ENCODE assay signal across 10 cellular contexts in genomic region chr11:312092-312816, GRCh38. TPM values are rescaled to one million over a fixed set of nuclear protein-coding genes. Genes with fewer than 3 reads are reported as not detected.
A peak's percentile ranks its signal among the peaks of the same experiment; 100 is the strongest.
DNase-seq lines count a peak whose midpoint lies in the region; ATAC-seq and TF ChIP-seq lines count a peak whose summit lies in the region.
"Had no signal": no experiment of that assay in that cellular context is flagged by ENCODE, and none has a peak within 500 bp of the region (broad histone marks: within the 10 kb centered on the region; RNA-seq: fewer than 3 reads in every experiment).

No MANE protein-coding gene starts in this region.

- no peak overlapping the region for H3K27ac ChIP-seq in DOHH2 (ENCODE audit: low read depth, low read length)
- peak overlapping the region; percentile 8 for H3K27ac ChIP-seq in fibroblast of lung (ENCODE audit: insufficient read depth, low read length)
- peak overlapping the region; percentile 71 for H3K27ac ChIP-seq in psoas muscle

- peak overlapping the region; percentile 96 for H3K4me3 Mint-ChIP-seq in T-helper 2 cell treated with Interferon-gamma antibody and Interleukin-4, amounts not matched to agents 5 μg/mL and 100 μg/mL, for 36 hours

- peaks cover 8% of the 10 kb centered on the region for H3K27me3 ChIP-seq in DOHH2 (ENCODE audit: control insufficient read depth, low read length)
- H3K27me3 ChIP-seq in fibroblast of lung (ENCODE audit: control insufficient read depth, insufficient read depth, low read length), result no peaks in the 10 kb centered on the region
- peaks cover 0 to 28% (median 5%) of the 10 kb centered on the region in 3 donors for H3K27me3 ChIP-seq in psoas muscle (ENCODE audit: insufficient read depth in 3 of 3, low read length in 2 of 3)

- H3K36me3 ChIP-seq in DOHH2 (ENCODE audit: control insufficient read depth, low read length) (no peaks in the 10 kb centered on the region), fibroblast of lung (ENCODE audit: control insufficient read depth, insufficient read depth, low read length) (no peaks in the 10 kb centered on the region), psoas muscle (ENCODE audit: insufficient read depth in 1 of 2, low read depth in 1 of 2) (no peaks in the 10 kb centered on the region)

- peaks cover 35% of the 10 kb centered on the region for H3K4me1 Mint-ChIP-seq in T-helper 2 cell treated with Interferon-gamma antibody and Interleukin-4, amounts not matched to agents 5 μg/mL and 100 μg/mL, for 36 hours (ENCODE audit: low read depth)

- H3K79me2 ChIP-seq in DOHH2 (ENCODE audit: control insufficient read depth, low read length) (peaks cover 5% of the 10 kb centered on the region), fibroblast of lung (ENCODE audit: control insufficient read depth, insufficient read depth, low read length) (peaks cover 19% of the 10 kb centered on the region)

- H3K9ac ChIP-seq in fibroblast of lung (ENCODE audit: insufficient read depth, low read length), result no peak overlapping the region

- H3F3A ChIP-seq in DOHH2 (ENCODE audit: control insufficient read depth, insufficient read depth), result peaks cover 10% of the 10 kb centered on the region

- H3K4me3 ChIP-seq in DOHH2 (ENCODE audit: low read length) (no peak overlapping the region), fibroblast of lung (replicated peaks in 1 of 4; ENCODE audit: control extremely low read depth in 1 of 4, insufficient read depth in 1 of 4, low read depth in 3 of 4, low read length in 4 of 4) (peak overlapping the region in 2 of 4 experiments; percentile 33 to 38), psoas muscle (peak overlapping the region; percentile 67)

- H3K4me2 ChIP-seq in DOHH2 (ENCODE audit: low read length), result peak overlapping the region; percentile 74
- peak overlapping the region; percentile 13 for H3K4me2 ChIP-seq in fibroblast of lung (ENCODE audit: extremely low read depth, insufficient read depth, low read length)

- no peak overlapping the region for H2AFZ ChIP-seq in fibroblast of lung (ENCODE audit: low read length)

- intact Hi-C loops in psoas muscle (cut with DNase I), result no loop called here

- H3K4me1 ChIP-seq in DOHH2 (ENCODE audit: control insufficient read depth, low read length) (peaks cover 41% of the 10 kb centered on the region), fibroblast of lung (ENCODE audit: control insufficient read depth, extremely low read depth, insufficient read depth, low read length) (peaks cover 10% of the 10 kb centered on the region), psoas muscle (peaks cover 9% of the 10 kb centered on the region)

- peak overlapping the region; percentile 90 for H3K27ac Mint-ChIP-seq in T-helper 2 cell treated with Interferon-gamma antibody and Interleukin-4, amounts not matched to agents 5 μg/mL and 100 μg/mL, for 36 hours

- ATAC-seq in psoas muscle (no peak), GM21515 (IDR thresholded peaks at IDR 0.05; ENCODE audit: unreplicated experiment) (no peak)

- H3K9me3 ChIP-seq in DOHH2 (ENCODE audit: control insufficient read depth, insufficient read depth, low read length) (no peaks in the 10 kb centered on the region), fibroblast of lung (ENCODE audit: control insufficient read depth, insufficient read depth, low read depth, low read length) (no peaks in the 10 kb centered on the region), psoas muscle (no peaks in the 10 kb centered on the region)

- no peaks in the 10 kb centered on the region for H3K9me3 Mint-ChIP-seq in T-helper 2 cell treated with Interferon-gamma antibody and Interleukin-4, amounts not matched to agents 5 μg/mL and 100 μg/mL, for 36 hours

- H3K27me3 Mint-ChIP-seq in T-helper 2 cell treated with Interferon-gamma antibody and Interleukin-4, amounts not matched to agents 5 μg/mL and 100 μg/mL, for 36 hours (ENCODE audit: low read depth), result no peaks in the 10 kb centered on the region

- 61 to 63% (median 63%) methylated on average over 14 of the region's 14 CpGs for WGBS in psoas muscle, 3 donors

- H4K20me1 ChIP-seq in DOHH2 (ENCODE audit: control insufficient read depth, insufficient read depth, low read depth, low read length), result no peaks in the 10 kb centered on the region
- no peaks in the 10 kb centered on the region for H4K20me1 ChIP-seq in fibroblast of lung (ENCODE audit: control insufficient read depth, extremely low read depth, insufficient read depth, low read length)

- no peaks in the 10 kb centered on the region for H3K9me2 ChIP-seq in DOHH2 (replicated peaks; ENCODE audit: control insufficient read depth, low read length)

- TF ChIP-seq CTCF in DOHH2 (IDR thresholded peaks at IDR 0.05; ENCODE audit: low read depth, low read length, poor library complexity, severe bottlenecking), result no peak
- TF ChIP-seq CTCF in fibroblast of lung (conservative IDR thresholded peaks at IDR 0.05 in 1 of 2, IDR thresholded peaks at IDR 0.05 in 1 of 2; ENCODE audit: low read depth in 1 of 2, low read length in 2 of 2), result no peak
- no peak for TF ChIP-seq CTCF in psoas muscle (IDR thresholded peaks at IDR 0.05)

- peaks cover 51% of the 10 kb centered on the region for H3K36me3 Mint-ChIP-seq in T-helper 2 cell treated with Interferon-gamma antibody and Interleukin-4, amounts not matched to agents 5 μg/mL and 100 μg/mL, for 36 hours (ENCODE audit: low read depth)

- DNase-seq in T-helper 2 cell treated with Interferon-gamma antibody and Interleukin-4, amounts not matched to agents 5 μg/mL and 100 μg/mL, for 36 hours (ENCODE audit: low spot score), result peak; percentile 53
- DNase-seq in fibroblast of lung (ENCODE audit: low read depth in 2 of 2) (no peak), psoas muscle (peak; percentile 14 to 44), HT-29 (ENCODE audit: low spot score) (no peak), medulla oblongata (ENCODE audit: extremely low spot score) (no peak), NCI-H446 treated with DMSO at 0.1 percent for 48 hours (lab: John Stamatoyannopoulos, UW) (no peak)

RNA-seq across cellular contexts. Expression of gene IFITM1, which starts 1.6 kb away (rescaled TPM):
- total RNA-seq in fibroblast of lung, result 21.1 and 41.6 TPM in 2 replicates
- 54.9 and 93.0 TPM in 2 replicates for polyA plus RNA-seq in fibroblast of lung
- polyA plus RNA-seq in fibroblast of lung (2012), result 57.9 and 94.3 TPM in 2 replicates
- polyA minus RNA-seq in fibroblast of lung (ENCODE audit: low replicate concordance), result 219 and 381 TPM in 2 replicates
- 100 to 1,000 TPM in 1 of 4 donors, 10 to 100 TPM in 3; 44.0 to 105 (median 71.3) TPM for total RNA-seq in psoas muscle
- 100 to 1,000 TPM in 1 of 3 donors, 10 to 100 TPM in 2; 39.7 to 107 (median 69.7) TPM for polyA plus RNA-seq in psoas muscle
- total RNA-seq in HT-29 (2014; rRNA removed; shearing (Covaris generic)), result 6.8 and 7.6 TPM in 2 replicates

RNA-seq across cellular contexts. Expression of gene IFITM2, which starts 4.6 kb away (rescaled TPM):
- 51.2 and 96.8 TPM in 2 replicates for total RNA-seq in fibroblast of lung
- polyA plus RNA-seq in fibroblast of lung, result 434 and 714 TPM in 2 replicates
- 815 and 1,567 TPM in 2 replicates for polyA plus RNA-seq in fibroblast of lung (2012)
- polyA minus RNA-seq in fibroblast of lung (ENCODE audit: low replicate concordance), result 887 and 1,750 TPM in 2 replicates
- total RNA-seq in psoas muscle, result 100 to 1,000 TPM; 131 to 161 (median 136) TPM
- polyA plus RNA-seq in psoas muscle, result 100 to 1,000 TPM; 109 to 371 (median 181) TPM
- total RNA-seq in HT-29 (2014; rRNA removed; shearing (Covaris generic)), result 31.2 and 32.3 TPM in 2 replicates

RNA-seq across cellular contexts. Expression of gene IFITM3, which starts 8.4 kb away (rescaled TPM):
- total RNA-seq in fibroblast of lung (74.1 and 76.0 TPM in 2 replicates), psoas muscle (100 to 1,000 TPM; 136 to 234 (median 202) TPM)
- polyA plus RNA-seq in fibroblast of lung (482 and 876 TPM in 2 replicates), psoas muscle (100 to 1,000 TPM; 186 to 557 (median 260) TPM)
- 1,434 and 2,771 TPM in 2 replicates for polyA plus RNA-seq in fibroblast of lung (2012)
- polyA minus RNA-seq in fibroblast of lung (ENCODE audit: low replicate concordance), result 1,383 and 3,346 TPM in 2 replicates
- total RNA-seq in HT-29 (2014; rRNA removed; shearing (Covaris generic)), result 10.6 and 30.1 TPM in 2 replicates

RNA-seq across cellular contexts. Expression of gene IFITM5, which starts 12.9 kb away (rescaled TPM):
- total RNA-seq in fibroblast of lung, result 0.50 TPM in 1 of 2 replicates, not detected in the other
- not detected in 2 replicates for polyA plus RNA-seq in fibroblast of lung
- polyA plus RNA-seq in fibroblast of lung (2012), result not detected in 2 replicates
- polyA minus RNA-seq in fibroblast of lung (ENCODE audit: low replicate concordance), result not detected in 2 replicates
- not detected for total RNA-seq in psoas muscle
- not detected for polyA plus RNA-seq in psoas muscle
- total RNA-seq in HT-29 (2014; rRNA removed; shearing (Covaris generic)), result not detected in 2 replicates
- total RNA-seq: dermis microvascular lymphatic vessel endothelial cell, posterior vena cava had no signal

RNA-seq across cellular contexts. Expression of gene PGGHG, which starts 23.3 kb away (rescaled TPM):
- 8.4 and 8.5 TPM in 2 replicates for total RNA-seq in fibroblast of lung
- 3.1 and 4.6 TPM in 2 replicates for polyA plus RNA-seq in fibroblast of lung
- 4.2 and 6.8 TPM in 2 replicates for polyA plus RNA-seq in fibroblast of lung (2012)
- 2.1 and 5.6 TPM in 2 replicates for polyA minus RNA-seq in fibroblast of lung (ENCODE audit: low replicate concordance)
- total RNA-seq in psoas muscle, result 1 to 10 TPM; 2.9 to 5.1 (median 3.9) TPM
- 1 to 10 TPM; 2.7 to 8.6 (median 4.0) TPM for polyA plus RNA-seq in psoas muscle
- total RNA-seq in HT-29 (2014; rRNA removed; shearing (Covaris generic)), result 175 and 194 TPM in 2 replicates

Comparison
In these comparisons a context has a peak if more than half of its experiments do, and no peak if none do; other contexts are left out.
1. DNase-seq: peak in T-helper 2 cell treated with Interferon-gamma antibody and Interleukin-4, amounts not matched to agents 5 μg/mL and 100 μg/mL, for 36 hours (single experiment) and psoas muscle (2 of 2); none in fibroblast of lung (0 of 2), HT-29 (single experiment), medulla oblongata (single experiment) and NCI-H446 treated with DMSO at 0.1 percent for 48 hours (single experiment).